In genomic region chr7:135976312-135977019, GRCh38 we compare ENCODE assay signal across 8 cellular contexts. TPM values are rescaled to one million over a fixed set of nuclear protein-coding genes. Genes with fewer than 3 reads are reported as not detected.
DNase-seq lines count a peak whose midpoint lies in the region; ATAC-seq and TF ChIP-seq lines count a peak whose summit lies in the region.

No MANE protein-coding gene starts in this region.

- peak overlapping the region; percentile 95 for H3K4me3 Mint-ChIP-seq in stimulated activated memory B cell treated with anti-CD40 and anti-IgM and Interleukin-4, amounts not matched to agents 10 μg/mL and 1 μg/mL and 100 μg/mL, for 72 hours

- H3K4me3 ChIP-seq in breast epithelium: peak overlapping the region; percentile 92 to 96 (median 95)

- peak overlapping the region; percentile 85 for H3K27ac Mint-ChIP-seq in stimulated activated memory B cell treated with anti-CD40 and anti-IgM and Interleukin-4, amounts not matched to agents 10 μg/mL and 1 μg/mL and 100 μg/mL, for 72 hours

- H3K36me3 ChIP-seq in breast epithelium: no peaks in the 10 kb centered on the region

- DNase-seq in NCI-H345 (lab: John Stamatoyannopoulos, UW) (peak; percentile 42), NCI-H345 treated with DMSO at 0.1 percent for 48 hours (lab: John Stamatoyannopoulos, UW; ENCODE audit: unreplicated experiment) (no peak), RKO (ENCODE audit: low spot score) (peak; percentile 57), breast epithelium (ENCODE audit: low spot score in 2 of 2) (no peak), superior temporal gyrus (ENCODE audit: extremely low spot score) (no peak)

- TF ChIP-seq CTCF in breast epithelium (IDR thresholded peaks at IDR 0.05): no peak

- intact Hi-C loops in breast epithelium (cut with DNase I; ENCODE audit: low total_unique reads): loop anchor here (10.0 kb wide), 1 partner anchor 1222 kb away; no protein-coding TSS in a partner anchor

- H3K9me3 ChIP-seq in breast epithelium: no peaks in the 10 kb centered on the region

- peaks cover 63% of the 10 kb centered on the region for H3K4me1 Mint-ChIP-seq in stimulated activated memory B cell treated with anti-CD40 and anti-IgM and Interleukin-4, amounts not matched to agents 10 μg/mL and 1 μg/mL and 100 μg/mL, for 72 hours

- H3K27me3 ChIP-seq in breast epithelium (no peaks in the 10 kb centered on the region), layer of hippocampus (ENCODE audit: control insufficient read depth, insufficient read depth, low read length) (no peaks in the 10 kb centered on the region)

- H3K27me3 Mint-ChIP-seq in stimulated activated memory B cell treated with anti-CD40 and anti-IgM and Interleukin-4, amounts not matched to agents 10 μg/mL and 1 μg/mL and 100 μg/mL, for 72 hours: no peaks in the 10 kb centered on the region

- H3K9me3 Mint-ChIP-seq in stimulated activated memory B cell treated with anti-CD40 and anti-IgM and Interleukin-4, amounts not matched to agents 10 μg/mL and 1 μg/mL and 100 μg/mL, for 72 hours: no peaks in the 10 kb centered on the region

- no peak for TF ChIP-seq POLR2A in breast epithelium (IDR thresholded peaks at IDR 0.05)

- ATAC-seq in HG02763 (IDR thresholded peaks at IDR 0.05; ENCODE audit: unreplicated experiment): peak; percentile 16
- peak; percentile 40 for ATAC-seq in stimulated activated memory B cell treated with anti-CD40 and anti-IgM and Interleukin-4, amounts not matched to agents 10 μg/mL and 1 μg/mL and 100 μg/mL, for 72 hours

- H3K4me1 ChIP-seq in breast epithelium: no peaks in the 10 kb centered on the region

- H3K27ac ChIP-seq in breast epithelium: peak overlapping the region; percentile 88 to 94
- peak overlapping the region; percentile 80 for H3K27ac ChIP-seq in layer of hippocampus (ENCODE audit: low read depth, low read length)

- H3K36me3 Mint-ChIP-seq in stimulated activated memory B cell treated with anti-CD40 and anti-IgM and Interleukin-4, amounts not matched to agents 10 μg/mL and 1 μg/mL and 100 μg/mL, for 72 hours: no peaks in the 10 kb centered on the region

RNA-seq across cellular contexts. Expression of gene MTPN, which starts 0.7 kb away (rescaled TPM):
- total RNA-seq in breast epithelium: 10 to 100 TPM; 66.5 to 97.0 (median 85.5) TPM

Comparison
In these comparisons a context has a peak if more than half of its experiments do, and no peak if none do; other contexts are left out.
1. DNase-seq: peak in NCI-H345 (single experiment) and RKO (single experiment); none in NCI-H345 treated with DMSO at 0.1 percent for 48 hours (single experiment), breast epithelium (0 of 2) and superior temporal gyrus (single experiment).